21 cellular contexts compared by ENCODE assay signal in the genomic region with DNA sequence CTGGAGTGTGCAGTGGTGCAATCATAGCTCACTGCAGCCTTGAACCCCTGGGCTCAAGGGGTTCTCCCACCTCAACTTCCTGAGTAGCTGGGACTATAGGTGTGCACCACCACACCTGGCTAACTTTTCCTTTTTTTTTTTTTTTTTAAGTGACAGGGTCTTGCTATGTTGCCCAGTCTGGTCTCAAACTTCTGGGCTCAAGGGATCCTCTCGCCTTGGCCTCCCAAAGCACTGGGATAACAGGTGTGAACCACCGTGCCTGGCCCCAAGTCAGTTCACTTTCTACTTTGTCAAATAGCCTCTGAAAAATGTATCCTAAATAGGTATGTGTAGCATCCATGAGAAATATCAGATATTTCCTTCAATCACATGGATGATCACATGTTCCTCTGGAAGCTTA. TPM values are rescaled to one million over a fixed set of nuclear protein-coding genes. Genes with fewer than 3 reads are reported as not detected.
DNase-seq lines count a peak whose midpoint lies in the region; ATAC-seq, FAIRE-seq and TF ChIP-seq lines count a peak whose summit lies in the region.
"Had no signal": no experiment of that assay in that cellular context is flagged by ENCODE, and none has a peak within 500 bp of the region (broad histone marks: within the 10 kb centered on the region; RNA-seq: fewer than 3 reads in every experiment).

No MANE protein-coding gene starts in this region.

- no peak overlapping the region for H2AK5ac ChIP-seq in IMR-90 (ENCODE audit: low read depth, low read length)

- in situ Hi-C loops in HepG2 (cut with HindIII; ENCODE audit: extremely low pct_ligation_motif_present, low pct_unique_long_range_greater_than_20kb) (no loop called here), IMR-90 (cut with MboI; ENCODE audit: low sequenced_read_pairs) (no loop called here), K562 (cut with MboI) (no loop called here)

- no peak for TF ChIP-seq RAD21 in HepG2 (CRISPR knock-in tag; IDR thresholded peaks at IDR 0.05)
- TF ChIP-seq RAD21 in IMR-90 (IDR thresholded peaks at IDR 0.05; ENCODE audit: low read length): no peak
- TF ChIP-seq RAD21 in K562 (CRISPR knock-in tag; conservative IDR thresholded peaks at IDR 0.05 in 1 of 2, IDR thresholded peaks at IDR 0.05 in 1 of 2): no peak

- no peak overlapping the region for H2BK120ac ChIP-seq in IMR-90 (ENCODE audit: low read depth, low read length)

- no peak overlapping the region for H3K14ac ChIP-seq in IMR-90 (replicated peaks; ENCODE audit: low read depth, low read length)

- no peak overlapping the region for H3K56ac ChIP-seq in IMR-90 (ENCODE audit: extremely low read depth, insufficient read depth, low read length)

- H3K9ac ChIP-seq in HepG2 (ENCODE audit: insufficient read depth, low read depth, low read length) (no peak overlapping the region), IMR-90 (ENCODE audit: low read depth, low read length) (no peak overlapping the region), K562 (ENCODE audit: insufficient read depth in 1 of 2, low read depth in 2 of 2, low read length in 2 of 2) (no peak overlapping the region)
- H3K9ac ChIP-seq: BLaER1 had no signal

- no peak overlapping the region for H3K27ac ChIP-seq in HepG2 (ENCODE audit: extremely low read length, insufficient read depth, low read length)
- no peak overlapping the region for H3K27ac ChIP-seq in right lobe of liver
- no peak overlapping the region for H3K27ac ChIP-seq in IMR-90 (ENCODE audit: insufficient read depth, low read length)
- no peak overlapping the region for H3K27ac ChIP-seq in K562 (ENCODE audit: extremely low read depth, low read depth, low read length)
- H3K27ac ChIP-seq: 22Rv1, BLaER1 had no signal

- DNase-seq in HepG2 (ENCODE audit: low spot score) (no peak), right lobe of liver (no peak), IMR-90 (no peak), K562 (ENCODE audit: extremely low read depth in 1 of 4, low spot score in 3 of 4) (no peak), lower leg skin (ENCODE audit: low spot score in 2 of 2) (no peak), NCI-H69 (lab: John Stamatoyannopoulos, UW) (no peak)
- DNase-seq: CD4-positive, alpha-beta T cell; CD8-positive, alpha-beta memory T cell; DMS 273 treated with DMSO at 0.1 percent for 48 hours; DMS79; EL; GDM1; GOT3 had no signal

- no peaks in the 10 kb centered on the region for H3K79me1 ChIP-seq in IMR-90 (ENCODE audit: low read depth in 1 of 2, low read length in 2 of 2)

- H4K8ac ChIP-seq in IMR-90 (ENCODE audit: low read depth in 2 of 2, low read length in 2 of 2): no peak overlapping the region

- FAIRE-seq in HepG2 (lab: Jason Lieb, UNC) (no peak), K562 (lab: Jason Lieb, UNC) (no peak)
- FAIRE-seq: A204.1, D721Med, GM12878, H54 had no signal

- H3K36me3 ChIP-seq in HepG2 (replicated peaks in 1 of 2; ENCODE audit: control insufficient read depth in 1 of 2, insufficient read depth in 2 of 2, low read length in 2 of 2) (no peaks in the 10 kb centered on the region), right lobe of liver (no peaks in the 10 kb centered on the region), IMR-90 (ENCODE audit: control insufficient read depth, insufficient read depth, low read length) (no peaks in the 10 kb centered on the region), K562 (ENCODE audit: control insufficient read depth, insufficient read depth, low read length) (no peaks in the 10 kb centered on the region)
- H3K36me3 ChIP-seq: BLaER1, HAP-1 had no signal

- H3K79me2 ChIP-seq in HepG2 (ENCODE audit: insufficient read depth, low read length) (no peaks in the 10 kb centered on the region), K562 (ENCODE audit: control insufficient read depth, insufficient read depth, low read length) (no peaks in the 10 kb centered on the region)

- peaks cover 28% of the 10 kb centered on the region for H3K4me1 ChIP-seq in HepG2 (ENCODE audit: insufficient read depth, low read length)
- no peaks in the 10 kb centered on the region for H3K4me1 ChIP-seq in right lobe of liver
- no peaks in the 10 kb centered on the region for H3K4me1 ChIP-seq in IMR-90 (ENCODE audit: control insufficient read depth, insufficient read depth, low read length)
- no peaks in the 10 kb centered on the region; a peak in 1 of 5 replicates for H3K4me1 ChIP-seq in K562 (replicated peaks in 1 of 2; ENCODE audit: control insufficient read depth in 2 of 2, insufficient read depth in 2 of 2, low read length in 2 of 2)
- H3K4me1 ChIP-seq: HAP-1 had no signal

- H4K20me1 ChIP-seq in HepG2 (ENCODE audit: insufficient read depth, low read length) (no peaks in the 10 kb centered on the region), IMR-90 (ENCODE audit: insufficient read depth, low read length) (no peaks in the 10 kb centered on the region), K562 (replicated peaks; ENCODE audit: control insufficient read depth, insufficient read depth, low read length) (no peaks in the 10 kb centered on the region)
- H4K20me1 ChIP-seq: BLaER1 had no signal

- WGBS in HepG2 (ENCODE audit: low lambda C conversion rate): 87% methylated on average over 2 of the region's 2 CpGs
- WGBS in right lobe of liver (ENCODE audit: insufficient coverage, low coverage, low lambda C conversion rate, missing lambda C conversion rate): 87% methylated on average over 2 of the region's 2 CpGs
- no CpG with 5 or more reads among the region's 2 CpGs for WGBS in IMR-90 (ENCODE audit: extremely low coverage in 2 of 2, insufficient read length in 1 of 2), 2 experiments
- WGBS in K562 (ENCODE audit: insufficient coverage, low coverage, missing lambda C conversion rate): 39% methylated on average over 2 of the region's 2 CpGs
- WGBS in lower leg skin, 2 donors: 94 to 100% methylated on average over 2 of the region's 2 CpGs

- H4K91ac ChIP-seq in IMR-90 (ENCODE audit: insufficient read depth, low read depth, low read length): no peak overlapping the region

- no peak overlapping the region for H3K4ac ChIP-seq in IMR-90 (ENCODE audit: low read depth, low read length)

- BruUV-seq in HepG2 (replicated peaks; lab: Mats Ljungman, UMichigan) (no TSS peak), IMR-90 (replicated peaks; lab: Mats Ljungman, UMichigan) (no TSS peak), K562 (replicated peaks; lab: Mats Ljungman, UMichigan) (no TSS peak)

- H2BK20ac ChIP-seq in IMR-90 (ENCODE audit: low read depth, low read length): no peak overlapping the region

- dilution Hi-C loops in IMR-90 (cut with HindIII; ENCODE audit: low sequenced_read_pairs, unreplicated experiment): no loop called here

- H4K5ac ChIP-seq in IMR-90 (ENCODE audit: low read depth, low read length): no peak overlapping the region

- H3K9me3 ChIP-seq in HepG2 (ENCODE audit: low read length): no peaks in the 10 kb centered on the region
- no peaks in the 10 kb centered on the region for H3K9me3 ChIP-seq in right lobe of liver
- H3K9me3 ChIP-seq in IMR-90 (ENCODE audit: control insufficient read depth, insufficient read depth, low read length): no peaks in the 10 kb centered on the region
- H3K9me3 ChIP-seq in K562 (replicated peaks; ENCODE audit: control insufficient read depth, insufficient read depth, low read depth, low read length): no peaks in the 10 kb centered on the region; the same call in 1 of the 2 replicates

- H3K23ac ChIP-seq in IMR-90 (ENCODE audit: low read depth, low read length): no peak overlapping the region

- H3K9me1 ChIP-seq in IMR-90 (ENCODE audit: insufficient read depth, low read length) (no peaks in the 10 kb centered on the region), K562 (ENCODE audit: control insufficient read depth, insufficient read depth, low read length) (no peaks in the 10 kb centered on the region)

- H2BK15ac ChIP-seq in IMR-90 (ENCODE audit: low read depth, low read length): no peak overlapping the region

- POLR2A ChIA-PET in HepG2 (lab: Yijun Ruan, JAX) (interaction anchor here (3.4 kb wide), 1 partner anchor 9 kb away, joined by 17 read pairs; a partner anchor contains a TSS), IMR-90 (lab: Charles Lee; ENCODE audit: unreplicated experiment) (no interaction called here), K562 (lab: Yijun Ruan, JAX) (interaction anchor here (2.3 kb wide), 1 partner anchor 11 kb away, joined by 6 read pairs; no protein-coding TSS in a partner anchor)

- intact Hi-C loops in HepG2 (cut with micrococcal nuclease; ENCODE audit: unreplicated experiment) (no loop called here), right lobe of liver (cut with DNase I) (no loop called here), IMR-90 (cut with micrococcal nuclease) (no loop called here), K562 (cut with micrococcal nuclease) (no loop called here), lower leg skin (cut with DNase I; ENCODE audit: low total_unique reads) (loop anchor here (10.0 kb wide), 1 partner anchor 91 kb away; no protein-coding TSS in a partner anchor)

- no peak overlapping the region for H2AFZ ChIP-seq in HepG2 (ENCODE audit: low read length)
- H2AFZ ChIP-seq in IMR-90 (replicated peaks; ENCODE audit: low read length, poor library complexity): no peak overlapping the region
- H2AFZ ChIP-seq in K562 (ENCODE audit: low read depth, low read length): no peak overlapping the region

- TF ChIP-seq EP300 in HepG2 (IDR thresholded peaks at IDR 0.05; ENCODE audit: low read depth in 2 of 2, low read length in 2 of 2) (no peak), HepG2 (CRISPR knock-in tag; IDR thresholded peaks at IDR 0.05; ENCODE audit: borderline replicate concordance) (no peak), K562 (IDR thresholded peaks at IDR 0.05; ENCODE audit: low read length) (no peak)

- no peak for ATAC-seq in HepG2
- no peak for ATAC-seq in right lobe of liver
- no peak for ATAC-seq in IMR-90 (ENCODE audit: low read depth)
- no peak for ATAC-seq in K562
- ATAC-seq in HG02588 (IDR thresholded peaks at IDR 0.05; ENCODE audit: unreplicated experiment): no peak

- TF ChIP-seq POLR2A in HepG2 (IDR thresholded peaks at IDR 0.05; ENCODE audit: insufficient read depth in 1 of 2, low read depth in 2 of 2, low read length in 2 of 2): no peak
- no peak for TF ChIP-seq POLR2A in right lobe of liver (IDR thresholded peaks at IDR 0.05)
- no peak for TF ChIP-seq POLR2A in IMR-90 (IDR thresholded peaks at IDR 0.05; ENCODE audit: low read depth, low read length)
- TF ChIP-seq POLR2A in K562 (conservative IDR thresholded peaks at IDR 0.05): no peak
- no peak for TF ChIP-seq POLR2A in lower leg skin (IDR thresholded peaks at IDR 0.05)

- H3K18ac ChIP-seq in IMR-90 (ENCODE audit: low read depth, low read length): no peak overlapping the region

- no peak overlapping the region for H2AK9ac ChIP-seq in IMR-90 (replicated peaks; ENCODE audit: low read depth, low read length, poor library complexity)

- no peak for TF ChIP-seq CTCF in HepG2 (CRISPR knock-in tag; IDR thresholded peaks at IDR 0.05)
- TF ChIP-seq CTCF in right lobe of liver (IDR thresholded peaks at IDR 0.05): no peak
- TF ChIP-seq CTCF in IMR-90 (conservative IDR thresholded peaks at IDR 0.05; ENCODE audit: low read depth, low read length): no peak
- TF ChIP-seq CTCF in K562 (IDR thresholded peaks at IDR 0.05 in 2 of 3, conservative IDR thresholded peaks at IDR 0.05 in 1 of 3; ENCODE audit: insufficient read depth in 2 of 3, low read depth in 1 of 3, low read length in 3 of 3): no peak
- no peak for TF ChIP-seq CTCF in lower leg skin (IDR thresholded peaks at IDR 0.05)

- CTCF ChIA-PET in HepG2 (lab: Yijun Ruan, JAX; ENCODE audit: low intra/inter-chr PET ratio, low total read pairs): no interaction called here
- CTCF ChIA-PET in IMR-90 (lab: Yijun Ruan, JAX): no interaction called here
- CTCF ChIA-PET in K562 (lab: Yijun Ruan, JAX; ENCODE audit: low intra/inter-chr PET ratio): no interaction called here

- H3K27me3 ChIP-seq in HepG2 (ENCODE audit: control insufficient read depth in 1 of 2, insufficient read depth in 2 of 2, low read length in 2 of 2): no peaks in the 10 kb centered on the region
- no peaks in the 10 kb centered on the region for H3K27me3 ChIP-seq in right lobe of liver
- no peaks in the 10 kb centered on the region for H3K27me3 ChIP-seq in IMR-90 (ENCODE audit: control insufficient read depth, insufficient read depth, low read length)
- no peaks in the 10 kb centered on the region for H3K27me3 ChIP-seq in K562 (ENCODE audit: control insufficient read depth in 2 of 2, insufficient read depth in 2 of 2, low read length in 2 of 2)
- H3K27me3 ChIP-seq: BLaER1 had no signal

- H2BK5ac ChIP-seq in IMR-90 (ENCODE audit: low read depth, low read length, poor library complexity, severe bottlenecking): no peak overlapping the region

- no peak overlapping the region for H3K4me3 ChIP-seq in HepG2 (replicated peaks in 1 of 3; ENCODE audit: insufficient read depth in 1 of 3, low read depth in 2 of 3, low read length in 3 of 3)
- H3K4me3 ChIP-seq in right lobe of liver: no peak overlapping the region
- H3K4me3 ChIP-seq in IMR-90 (ENCODE audit: insufficient read depth, low read depth, low read length): no peak overlapping the region
- no peak overlapping the region for H3K4me3 ChIP-seq in K562
- no peak overlapping the region for H3K4me3 ChIP-seq in lower leg skin (ENCODE audit: low read depth, poor library complexity, severe bottlenecking)
- H3K4me3 ChIP-seq: BLaER1, GM12878, HAP-1 had no signal

- H3K4me2 ChIP-seq in HepG2 (ENCODE audit: low read depth, low read length) (no peak overlapping the region), IMR-90 (ENCODE audit: low read depth, low read length) (no peak overlapping the region), K562 (ENCODE audit: insufficient read depth, low read length) (no peak overlapping the region)
- H3K4me2 ChIP-seq: BLaER1 had no signal

RNA-seq across cellular contexts. Expression of a gene that starts 9.9 kb away (rescaled TPM):
- total RNA-seq in HepG2 (2016; rRNA removed; fragmentation: Illumina TruSeq; extraction: Trizol): 20.5 and 49.3 TPM in 2 replicates
- total RNA-seq in HepG2 (2016; cell fraction: cytosol; rRNA removed; fragmentation: Illumina TruSeq; extraction: Trizol; ENCODE audit: low read depth): 24.3 and 24.8 TPM in 2 replicates
- total RNA-seq in HepG2 (2016; cell fraction: insoluble cytoplasmic fraction; rRNA removed; fragmentation: Illumina TruSeq; extraction: Trizol): 18.4 and 45.8 TPM in 2 replicates
- total RNA-seq in HepG2 (2016; cell fraction: membrane; rRNA removed; fragmentation: Illumina TruSeq; extraction: Trizol): 11.3 and 13.6 TPM in 2 replicates
- total RNA-seq in HepG2 (2016; cell fraction: nucleus; rRNA removed; fragmentation: Illumina TruSeq; extraction: Trizol): 56.4 and 58.5 TPM in 2 replicates
- 38.4 and 54.3 TPM in 2 replicates for polyA plus RNA-seq in HepG2 (2011; rRNA removed)
- 16.2 and 21.9 TPM in 2 replicates for polyA plus RNA-seq in HepG2 (2011; cell fraction: cytosol; rRNA removed)
- polyA plus RNA-seq in HepG2 (2011; cell fraction: nucleus; rRNA removed): 40.8 and 43.9 TPM in 2 replicates
- polyA plus RNA-seq in HepG2 (2012): 11.1 and 13.6 TPM in 2 replicates
- 0.27 and 0.49 TPM in 2 replicates for polyA plus RNA-seq in HepG2 (2016; cell fraction: cytosol; fragmentation: Illumina TruSeq; extraction: Trizol; ENCODE audit: low read depth)
- 14.9 and 15.4 TPM in 2 replicates for polyA plus RNA-seq in HepG2 (2016; cell fraction: insoluble cytoplasmic fraction; fragmentation: Illumina TruSeq; extraction: Trizol; ENCODE audit: low read depth)
- 1.1 and 1.6 TPM in 2 replicates for polyA plus RNA-seq in HepG2 (2016; cell fraction: membrane; fragmentation: Illumina TruSeq; extraction: Trizol; ENCODE audit: low read depth)
- 44.4 and 51.2 TPM in 2 replicates for polyA plus RNA-seq in HepG2 (2016; cell fraction: nucleus; fragmentation: Illumina TruSeq; extraction: Trizol; ENCODE audit: insufficient read depth, low read depth)
- 42.0 and 124 TPM in 2 replicates for polyA minus RNA-seq in HepG2 (2011; rRNA and poly(A)+ RNA removed; ENCODE audit: low replicate concordance)
- polyA minus RNA-seq in HepG2 (2011; cell fraction: cytosol; rRNA and poly(A)+ RNA removed): 77.0 and 77.2 TPM in 2 replicates
- 142 and 175 TPM in 2 replicates for polyA minus RNA-seq in HepG2 (2011; cell fraction: nucleus; rRNA and poly(A)+ RNA removed)
- total RNA-seq in right lobe of liver: 10 to 100 TPM; 10.3 to 19.6 (median 14.8) TPM
- 16.9 and 20.1 TPM in 2 replicates for total RNA-seq in IMR-90 (2012; rRNA removed)
- 10.8 and 10.9 TPM in 2 replicates for polyA plus RNA-seq in IMR-90 (2012; rRNA removed)
- polyA plus RNA-seq in IMR-90 (2012; cell fraction: cytosol; rRNA removed): 1.7 and 1.8 TPM in 2 replicates
- 10.2 and 78.3 TPM in 2 replicates for polyA plus RNA-seq in IMR-90 (2012; cell fraction: nucleus; rRNA removed; ENCODE audit: low replicate concordance)
- total RNA-seq in K562 (2011; cell fraction: chromatin; rRNA removed; ENCODE audit: low replicate concordance): 50.5 and 147 TPM in 2 replicates
- 18.5 and 31.5 TPM in 2 replicates for total RNA-seq in K562 (2011; cell fraction: nucleolus; rRNA removed)
- total RNA-seq in K562 (2011; cell fraction: nucleoplasm; rRNA removed): 46.2 and 74.0 TPM in 2 replicates
- 4.3 and 6.9 TPM in 2 replicates for total RNA-seq in K562 (2014; rRNA removed)
- 11.1 and 12.4 TPM in 2 replicates for total RNA-seq in K562 (2014; rRNA removed; fragmentation: Illumina TruSeq; extraction: Trizol)
- 15.2 and 15.3 TPM in 2 replicates for total RNA-seq in K562 (2015; rRNA removed; fragmentation: Illumina TruSeq; extraction: Trizol)
- 15.1 and 17.3 TPM in 2 replicates for total RNA-seq in K562 (2021)
- 20.5 and 20.7 TPM in 2 replicates for polyA plus RNA-seq in K562 (2011; rRNA removed)
- 7.0 and 8.9 TPM in 2 replicates for polyA plus RNA-seq in K562 (2011; cell fraction: cytosol; rRNA removed)
- polyA plus RNA-seq in K562 (2011; cell fraction: nucleus; rRNA removed): 21.7 and 33.1 TPM in 2 replicates
- 4.5 and 4.7 TPM in 2 replicates for polyA plus RNA-seq in K562 (2012)
- 12.2 and 13.4 TPM in 2 replicates for polyA plus RNA-seq in K562 (2014; fragmentation: Illumina TruSeq; extraction: Trizol)
- 1 to 10 TPM in 1 of 2 experiments, under 1 TPM in 1; 0.78 to 1.6 TPM for polyA plus RNA-seq in K562 (2014; fragmentation: Nextera tagmentation; extraction: Ambion mirVana)
- 8.6 and 8.8 TPM in 2 replicates for polyA plus RNA-seq in K562 (2014; rRNA removed)
- polyA minus RNA-seq in K562 (2011; rRNA and poly(A)+ RNA removed): 66.5 and 69.2 TPM in 2 replicates
- 20.5 and 22.2 TPM in 2 replicates for polyA minus RNA-seq in K562 (2011; cell fraction: cytosol; rRNA and poly(A)+ RNA removed)
- 21.0 and 32.2 TPM in 2 replicates for polyA minus RNA-seq in K562 (2011; cell fraction: nucleus; rRNA and poly(A)+ RNA removed)
- total RNA-seq in lower leg skin: 100 to 1,000 TPM in 1 of 4 donors, 10 to 100 TPM in 3; 74.7 to 114 (median 88.6) TPM
